In genomic region chr9:114377046-114377445, GRCh38 we compare ENCODE assay signal across 21 cellular contexts. TPM values are rescaled to one million over a fixed set of nuclear protein-coding genes. Genes with fewer than 3 reads are reported as not detected.
DNase-seq lines count a peak whose midpoint lies in the region; ATAC-seq, FAIRE-seq and TF ChIP-seq lines count a peak whose summit lies in the region.
"Had no signal": no experiment of that assay in that cellular context is flagged by ENCODE, and none has a peak within 500 bp of the region (broad histone marks: within the 10 kb centered on the region; RNA-seq: fewer than 3 reads in every experiment).

No MANE protein-coding gene starts in this region.

- H3K27me3 ChIP-seq in BLaER1 treated with 17β-estradiol and CSF1 and Interleukin-3, amounts not matched to agents 10 nM and 100 nM = no peaks in the 10 kb centered on the region
- H3K27me3 ChIP-seq in CD8-positive, alpha-beta T cell (ENCODE audit: insufficient read depth, low read length) = no peaks in the 10 kb centered on the region
- H3K27me3 ChIP-seq in naive thymus-derived CD4-positive, alpha-beta T cell (ENCODE audit: control insufficient read depth in 2 of 2, insufficient read depth in 2 of 2, low read length in 2 of 2) = no peaks in the 10 kb centered on the region
- H3K27me3 ChIP-seq: brain microvascular endothelial cell, esophagus muscularis mucosa, SJSA1, testis had no signal

- H3K27ac ChIP-seq in BLaER1 treated with 17β-estradiol and CSF1 and Interleukin-3, amounts not matched to agents 10 nM and 100 nM = peak overlapping the region; percentile 35 to 100 (median 76); a peak in 20 of 22 replicates
- H3K27ac ChIP-seq in CD8-positive, alpha-beta T cell (ENCODE audit: low read depth, low read length) = peak overlapping the region; percentile 31
- H3K27ac ChIP-seq in naive thymus-derived CD4-positive, alpha-beta T cell (ENCODE audit: low read depth, low read length) = peak overlapping the region; percentile 67
- H3K27ac ChIP-seq: brain microvascular endothelial cell, esophagus muscularis mucosa, parathyroid adenoma, SJSA1, testis had no signal

- H3K27ac Mint-ChIP-seq in CD8-positive, alpha-beta T cell = peak overlapping the region; percentile 95
- H3K27ac Mint-ChIP-seq in activated T-helper 1 cell treated with anti-CD3 and anti-CD28 coated beads, Interleukin-12 subunit alpha, Interleukin-12 subunit beta, Interleukin-2, Interleukin-4 antibody, amounts not matched to agents 30 ng/mL and 10 ng/mL and 1 ng/mL, durations not matched to agents 14 hours and 24 hours and 36 hours = peak overlapping the region; percentile 80
- H3K27ac Mint-ChIP-seq in naive thymus-derived CD4-positive, alpha-beta T cell = peak overlapping the region; percentile 90 to 98 (median 95)

- H4K20me1 ChIP-seq in BLaER1 treated with 17β-estradiol and CSF1 and Interleukin-3, amounts not matched to agents 10 nM and 100 nM = peaks cover 0 to 39% (median 22%) of the 10 kb centered on the region in 11 experiments; a peak in 13 of 22 replicates

- CTCF ChIA-PET in CD8-positive, alpha-beta T cell (lab: Charles Lee) = interaction anchor here (1.4 to 1.9 kb wide), 2 partner anchors 9 to 16 kb away, joined by 5 to 10 read pairs; no protein-coding TSS in a partner anchor
- CTCF ChIA-PET in naive thymus-derived CD4-positive, alpha-beta T cell (lab: Charles Lee) = interaction anchor here (1.0 to 1.3 kb wide), 2 partner anchors 9 to 19 kb away, joined by 3 to 4 read pairs; no protein-coding TSS in a partner anchor

- peak overlapping the region; percentile 14 to 98 (median 55); a peak in 21 of 22 replicates for H3K4me2 ChIP-seq in BLaER1 treated with 17β-estradiol and CSF1 and Interleukin-3, amounts not matched to agents 10 nM and 100 nM
- H3K4me2 ChIP-seq: GM23338 had no signal

- no peak for TF ChIP-seq CTCF in CD8-positive, alpha-beta T cell (IDR thresholded peaks at IDR 0.05)
- TF ChIP-seq CTCF in omental fat pad (IDR thresholded peaks at IDR 0.05) = no peak

- ATAC-seq in CD8-positive, alpha-beta T cell = no peak
- ATAC-seq in naive thymus-derived CD4-positive, alpha-beta T cell = no peak
- ATAC-seq in omental fat pad (ENCODE audit: low FRiP score) (no peak), Right ventricle myocardium inferior (no peak)
- ATAC-seq: GM23338, left ventricle myocardium superior, PC-3 had no signal

- H3K9ac ChIP-seq in BLaER1 treated with 17β-estradiol and CSF1 and Interleukin-3, amounts not matched to agents 10 nM and 100 nM = peak overlapping the region in 10 of 11 experiments; percentile 1 to 59 (median 54); a peak in 17 of 22 replicates
- H3K9ac ChIP-seq: parathyroid adenoma had no signal

- peaks cover 74 to 85% (median 82%) of the 10 kb centered on the region in 11 experiments for H3K36me3 ChIP-seq in BLaER1 treated with 17β-estradiol and CSF1 and Interleukin-3, amounts not matched to agents 10 nM and 100 nM
- H3K36me3 ChIP-seq in CD8-positive, alpha-beta T cell (ENCODE audit: insufficient read depth, low read length) = peaks cover 56% of the 10 kb centered on the region
- H3K36me3 ChIP-seq in naive thymus-derived CD4-positive, alpha-beta T cell (ENCODE audit: control insufficient read depth in 2 of 3, insufficient read depth in 3 of 3, low read length in 3 of 3) = peaks cover 38 to 64% (median 47%) of the 10 kb centered on the region in 3 experiments
- H3K36me3 ChIP-seq: brain microvascular endothelial cell had no signal

- intact Hi-C loops in CD8-positive, alpha-beta T cell (cut with DNase I, micrococcal nuclease) = no loop called here
- intact Hi-C loops in activated T-helper 1 cell treated with anti-CD3 and anti-CD28 coated beads, Interleukin-12 subunit alpha, Interleukin-12 subunit beta, Interleukin-2, Interleukin-4 antibody, amounts not matched to agents 30 ng/mL and 10 ng/mL and 1 ng/mL, durations not matched to agents 14 hours and 24 hours and 36 hours (cut with micrococcal nuclease) = no loop called here
- intact Hi-C loops in naive thymus-derived CD4-positive, alpha-beta T cell (cut with micrococcal nuclease) = no loop called here
- intact Hi-C loops in Right ventricle myocardium inferior (cut with DNase I) = no loop called here

- no peaks in the 10 kb centered on the region for H3K9me3 Mint-ChIP-seq in CD8-positive, alpha-beta T cell
- H3K9me3 Mint-ChIP-seq in activated T-helper 1 cell treated with anti-CD3 and anti-CD28 coated beads, Interleukin-12 subunit alpha, Interleukin-12 subunit beta, Interleukin-2, Interleukin-4 antibody, amounts not matched to agents 30 ng/mL and 10 ng/mL and 1 ng/mL, durations not matched to agents 14 hours and 24 hours and 36 hours = no peaks in the 10 kb centered on the region
- H3K9me3 Mint-ChIP-seq in naive thymus-derived CD4-positive, alpha-beta T cell = no peaks in the 10 kb centered on the region
- H3K9me3 Mint-ChIP-seq: GM23338 had no signal

- peaks cover 88% of the 10 kb centered on the region for H3K4me1 Mint-ChIP-seq in CD8-positive, alpha-beta T cell (ENCODE audit: low read depth)
- H3K4me1 Mint-ChIP-seq in activated T-helper 1 cell treated with anti-CD3 and anti-CD28 coated beads, Interleukin-12 subunit alpha, Interleukin-12 subunit beta, Interleukin-2, Interleukin-4 antibody, amounts not matched to agents 30 ng/mL and 10 ng/mL and 1 ng/mL, durations not matched to agents 14 hours and 24 hours and 36 hours (ENCODE audit: low read depth) = peaks cover 79% of the 10 kb centered on the region
- H3K4me1 Mint-ChIP-seq in naive thymus-derived CD4-positive, alpha-beta T cell = peaks cover 58 to 95% (median 85%) of the 10 kb centered on the region in 7 donors

- H3K4me1 ChIP-seq in BLaER1 treated with 17β-estradiol and CSF1 and Interleukin-3, amounts not matched to agents 10 nM and 100 nM = peaks cover 81 to 97% (median 91%) of the 10 kb centered on the region in 10 experiments
- H3K4me1 ChIP-seq in CD8-positive, alpha-beta T cell (ENCODE audit: insufficient read depth, low read length) = peaks cover 96% of the 10 kb centered on the region
- peaks cover 88 to 92% of the 10 kb centered on the region in 2 donors for H3K4me1 ChIP-seq in naive thymus-derived CD4-positive, alpha-beta T cell (ENCODE audit: control insufficient read depth in 2 of 2, insufficient read depth in 2 of 2, low read length in 2 of 2)
- H3K4me1 ChIP-seq: parathyroid adenoma, SJSA1 had no signal

- no peaks in the 10 kb centered on the region for H3K9me3 ChIP-seq in BLaER1 treated with 17β-estradiol and CSF1 and Interleukin-3, amounts not matched to agents 10 nM and 100 nM (replicated peaks in 1 of 11)
- H3K9me3 ChIP-seq in CD8-positive, alpha-beta T cell (ENCODE audit: low read length) = no peaks in the 10 kb centered on the region
- no peaks in the 10 kb centered on the region for H3K9me3 ChIP-seq in naive thymus-derived CD4-positive, alpha-beta T cell (ENCODE audit: control insufficient read depth in 2 of 3, low read length in 3 of 3)
- H3K9me3 ChIP-seq: esophagus muscularis mucosa, SJSA1, testis had no signal

- POLR2A ChIA-PET in CD8-positive, alpha-beta T cell (lab: Charles Lee) = interaction anchor here (1.0 to 15.8 kb wide), 5 partner anchors 10 to 131 kb away, joined by 3 to 535 read pairs (median 4); partner anchors contain the start of gene AKNA
- POLR2A ChIA-PET in naive thymus-derived CD4-positive, alpha-beta T cell (lab: Charles Lee) = interaction anchor here (2.3 to 33.2 kb wide), 3 partner anchors 10 to 19 kb away, joined by 7 to 978 read pairs (median 64); partner anchors contain the start of gene AKNA

- FAIRE-seq in GM19239 (lab: Jason Lieb, UNC) = no peak

- H3K36me3 Mint-ChIP-seq in CD8-positive, alpha-beta T cell = peaks cover 83% of the 10 kb centered on the region
- peaks cover 64% of the 10 kb centered on the region for H3K36me3 Mint-ChIP-seq in activated T-helper 1 cell treated with anti-CD3 and anti-CD28 coated beads, Interleukin-12 subunit alpha, Interleukin-12 subunit beta, Interleukin-2, Interleukin-4 antibody, amounts not matched to agents 30 ng/mL and 10 ng/mL and 1 ng/mL, durations not matched to agents 14 hours and 24 hours and 36 hours (ENCODE audit: low read depth)
- peaks cover 8 to 62% (median 51%) of the 10 kb centered on the region in 5 donors for H3K36me3 Mint-ChIP-seq in naive thymus-derived CD4-positive, alpha-beta T cell

- peak overlapping the region in 1 of 10 experiments; percentile 7; a peak in 3 of 20 replicates for H3K4me3 ChIP-seq in BLaER1 treated with 17β-estradiol and CSF1 and Interleukin-3, amounts not matched to agents 10 nM and 100 nM
- H3K4me3 ChIP-seq in CD8-positive, alpha-beta T cell (ENCODE audit: low read depth, low read length) = no peak overlapping the region
- H3K4me3 ChIP-seq in naive thymus-derived CD4-positive, alpha-beta T cell (ENCODE audit: low read length) = no peak overlapping the region
- H3K4me3 ChIP-seq: esophagus muscularis mucosa, GM23338, SJSA1, testis had no signal

- DNase-seq in CD8-positive, alpha-beta T cell = no peak
- DNase-seq in activated T-helper 1 cell treated with anti-CD3 and anti-CD28 coated beads, Interleukin-12 subunit alpha, Interleukin-12 subunit beta, Interleukin-2, Interleukin-4 antibody, amounts not matched to agents 30 ng/mL and 10 ng/mL and 1 ng/mL, durations not matched to agents 14 hours and 24 hours and 36 hours (ENCODE audit: low spot score) = no peak
- no peak for DNase-seq in naive thymus-derived CD4-positive, alpha-beta T cell
- DNase-seq in omental fat pad (ENCODE audit: low spot score) = no peak
- no peak for DNase-seq in Right ventricle myocardium inferior (ENCODE audit: missing footprints)
- no peak for DNase-seq in GM19239 (ENCODE audit: insufficient read length, low spot score)
- DNase-seq in stimulated activated CD4-positive, alpha-beta T cell treated with anti-CD3 and anti-CD28 coated beads, Interleukin-4, amount 100 ng/mL, for 24 hours = no peak
- DNase-seq: activated gamma-delta T cell; brain microvascular endothelial cell; left ventricle myocardium superior; NCI-H2029; NCI-H526; PC-3; stimulated activated CD4-positive, alpha-beta T cell treated with anti-CD3 and anti-CD28 coated beads, Interleukin-2, amount 100 ng/mL, for 24 hours; testis had no signal

- peak overlapping the region; percentile 42 for H3K4me3 Mint-ChIP-seq in CD8-positive, alpha-beta T cell
- peak overlapping the region; percentile 29 for H3K4me3 Mint-ChIP-seq in activated T-helper 1 cell treated with anti-CD3 and anti-CD28 coated beads, Interleukin-12 subunit alpha, Interleukin-12 subunit beta, Interleukin-2, Interleukin-4 antibody, amounts not matched to agents 30 ng/mL and 10 ng/mL and 1 ng/mL, durations not matched to agents 14 hours and 24 hours and 36 hours
- peak overlapping the region in 8 of 10 donors; percentile 14 to 93 (median 54) for H3K4me3 Mint-ChIP-seq in naive thymus-derived CD4-positive, alpha-beta T cell
- H3K4me3 Mint-ChIP-seq: GM23338 had no signal

- no peaks in the 10 kb centered on the region for H3K27me3 Mint-ChIP-seq in CD8-positive, alpha-beta T cell (ENCODE audit: low read depth)
- H3K27me3 Mint-ChIP-seq in activated T-helper 1 cell treated with anti-CD3 and anti-CD28 coated beads, Interleukin-12 subunit alpha, Interleukin-12 subunit beta, Interleukin-2, Interleukin-4 antibody, amounts not matched to agents 30 ng/mL and 10 ng/mL and 1 ng/mL, durations not matched to agents 14 hours and 24 hours and 36 hours (ENCODE audit: insufficient read depth) = no peaks in the 10 kb centered on the region
- no peaks in the 10 kb centered on the region for H3K27me3 Mint-ChIP-seq in naive thymus-derived CD4-positive, alpha-beta T cell

RNA-seq across cellular contexts. Expression of gene AKNA, which starts 10.7 kb away (rescaled TPM):
- 100 to 1,000 TPM; 249 to 269 TPM for total RNA-seq in CD8-positive, alpha-beta T cell
- 178 and 182 TPM in 2 replicates for total RNA-seq in activated T-helper 1 cell treated with anti-CD3 and anti-CD28 coated beads, Interleukin-12 subunit alpha, Interleukin-12 subunit beta, Interleukin-2, Interleukin-4 antibody, amounts not matched to agents 30 ng/mL and 10 ng/mL and 1 ng/mL, durations not matched to agents 14 hours and 24 hours and 36 hours
- 100 to 1,000 TPM; 276 to 403 (median 375) TPM for total RNA-seq in naive thymus-derived CD4-positive, alpha-beta T cell
- 10 to 100 TPM; 20.5 to 39.6 TPM for polyA plus RNA-seq in naive thymus-derived CD4-positive, alpha-beta T cell
- 10 to 100 TPM; 22.6 to 86.1 (median 71.5) TPM for total RNA-seq in omental fat pad
- 7.1 TPM for total RNA-seq in Right ventricle myocardium inferior

RNA-seq across cellular contexts. Expression of gene ORM2, which starts 47.4 kb away (rescaled TPM):
- not detected for total RNA-seq in CD8-positive, alpha-beta T cell
- not detected in 2 replicates for total RNA-seq in activated T-helper 1 cell treated with anti-CD3 and anti-CD28 coated beads, Interleukin-12 subunit alpha, Interleukin-12 subunit beta, Interleukin-2, Interleukin-4 antibody, amounts not matched to agents 30 ng/mL and 10 ng/mL and 1 ng/mL, durations not matched to agents 14 hours and 24 hours and 36 hours
- total RNA-seq in naive thymus-derived CD4-positive, alpha-beta T cell = not detected
- polyA plus RNA-seq in naive thymus-derived CD4-positive, alpha-beta T cell = not detected
- total RNA-seq in omental fat pad (1 to 10 TPM in 1 of 4 donors, not detected in 3; 1.6 TPM), Right ventricle myocardium inferior (not detected)
- total RNA-seq: esophagus muscularis mucosa, glomerular endothelial cell, left ventricle myocardium superior, PC-3, SJSA1 had no signal

RNA-seq across cellular contexts. Expression of gene ORM1, which starts 54.1 kb away (rescaled TPM):
- not detected for total RNA-seq in CD8-positive, alpha-beta T cell
- total RNA-seq in activated T-helper 1 cell treated with anti-CD3 and anti-CD28 coated beads, Interleukin-12 subunit alpha, Interleukin-12 subunit beta, Interleukin-2, Interleukin-4 antibody, amounts not matched to agents 30 ng/mL and 10 ng/mL and 1 ng/mL, durations not matched to agents 14 hours and 24 hours and 36 hours = not detected in 2 replicates
- under 1 TPM in 1 of 5 experiments, not detected in 4; 0.29 TPM for total RNA-seq in naive thymus-derived CD4-positive, alpha-beta T cell
- polyA plus RNA-seq in naive thymus-derived CD4-positive, alpha-beta T cell = not detected
- 1 to 10 TPM in 2 of 4 donors, under 1 TPM in 1, not detected in 1; 0.65 to 5.4 (median 1.0) TPM for total RNA-seq in omental fat pad
- 0.51 TPM for total RNA-seq in Right ventricle myocardium inferior
- total RNA-seq: glomerular endothelial cell, GM23338, left ventricle myocardium superior, PC-3, SJSA1, testis had no signal
- polyA plus RNA-seq: GM23338 had no signal
